19 cellular contexts compared by ENCODE assay signal in the genomic region with DNA sequence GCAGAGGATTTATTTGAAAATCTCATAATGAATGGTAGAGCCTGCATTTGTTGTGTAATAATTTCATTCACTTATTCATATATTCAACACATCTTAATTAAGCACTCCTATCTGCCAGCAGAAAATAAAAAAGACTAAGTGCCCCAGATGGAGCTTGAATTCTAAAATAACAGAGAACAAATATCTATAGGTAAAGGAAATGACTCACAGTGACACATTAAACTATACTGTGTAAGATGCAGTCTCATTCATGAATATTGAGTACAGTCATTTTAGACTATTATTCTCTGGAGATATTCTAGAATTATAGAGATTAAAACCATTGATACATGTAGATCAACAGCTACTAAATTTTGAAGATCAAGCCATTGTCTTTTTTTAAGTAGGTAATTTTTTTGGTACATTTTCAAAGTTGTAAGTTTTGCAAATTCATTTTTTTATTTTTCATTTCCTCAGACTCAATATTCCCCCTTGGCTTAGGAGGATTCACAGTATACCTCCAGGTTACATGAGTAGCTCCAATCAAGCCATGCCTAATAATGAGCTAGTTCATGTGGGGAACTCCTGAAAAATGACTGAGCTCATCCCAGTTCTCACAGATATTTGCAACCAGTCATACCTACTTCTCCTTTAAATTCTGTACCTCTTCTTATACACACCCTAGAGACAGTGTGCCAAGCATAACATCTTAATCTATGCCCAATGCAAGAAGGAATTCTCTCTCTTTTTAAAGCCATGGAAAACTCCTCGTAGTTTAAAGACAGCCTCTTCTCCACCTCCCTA.
"Had no signal": no experiment of that assay in that cellular context is flagged by ENCODE, and none has a peak within 500 bp of the region (broad histone marks: within the 10 kb centered on the region; RNA-seq: fewer than 3 reads in every experiment).

No MANE protein-coding gene starts in this region.

- H3K27ac ChIP-seq: body of pancreas, dorsolateral prefrontal cortex, gastroesophageal sphincter, hepatocyte, lower lobe of right lung, neural progenitor cell, ovary, sigmoid colon, upper lobe of left lung had no signal

- H3K27me3 ChIP-seq: body of pancreas, gastroesophageal sphincter, hepatocyte, neural progenitor cell, ovary, sigmoid colon, upper lobe of left lung had no signal

- DNase-seq: activated CD4-positive, alpha-beta T cell treated with anti-CD3 and anti-CD28 coated beads, Interleukin-2, amount 50 U/mL, for 1 hour; activated CD4-positive, CD25-positive, alpha-beta regulatory T cell; activated naive CD4-positive, alpha-beta T cell treated with anti-CD3 and anti-CD28 coated beads, Interleukin-2, amount 10 ng/mL, durations not matched to agents 7 days and 5 days; activated T-cell treated with anti-CD3 and anti-CD28 coated beads for 4 hours; body of pancreas; dorsolateral prefrontal cortex; lower lobe of right lung; midbrain; ovary; sigmoid colon; stimulated activated CD4-positive, alpha-beta T cell treated with anti-CD3 and anti-CD28 coated beads, Interleukin-2, amount 100 ng/mL, for 48 hours; stimulated activated CD8-positive, alpha-beta memory T cell treated with anti-CD3 and anti-CD28 coated beads, Interleukin-4, amount 100 ng/mL, for 48 hours; stimulated activated naive CD8-positive, alpha-beta T cell treated with anti-CD3 and anti-CD28 coated beads, Interleukin-15, Interleukin-2, amounts not matched to agents 100 U/mL and 50 U/mL, for 24 hours; T-helper 17 cell; upper lobe of left lung had no signal

- H3K36me3 ChIP-seq: gastroesophageal sphincter, lower lobe of right lung, ovary, sigmoid colon, upper lobe of left lung had no signal

- H3K9ac ChIP-seq: neural progenitor cell had no signal

- H3K4me1 ChIP-seq: gastroesophageal sphincter, lower lobe of right lung, sigmoid colon, upper lobe of left lung had no signal

- H2AFZ ChIP-seq: hepatocyte, neural progenitor cell had no signal

- H3K9me3 ChIP-seq: body of pancreas, gastroesophageal sphincter, lower lobe of right lung, ovary, sigmoid colon, upper lobe of left lung had no signal

- H3K79me2 ChIP-seq: hepatocyte had no signal

- ATAC-seq: activated T-helper 17 cell treated with anti-CD3 and anti-CD28 coated beads, Interleukin-2, amount 50 U/mL, for 72 hours; body of pancreas; gastroesophageal sphincter; lower lobe of right lung; stimulated activated naive CD8-positive, alpha-beta T cell treated with anti-CD3 and anti-CD28 coated beads, Interleukin-15, Interleukin-2, amounts not matched to agents 100 U/mL and 50 U/mL, for 24 hours; T-helper 17 cell had no signal

- H3K4me2 ChIP-seq: hepatocyte, neural progenitor cell had no signal

- H3K4me3 ChIP-seq: body of pancreas, dorsolateral prefrontal cortex, gastroesophageal sphincter, hepatocyte, lower lobe of right lung, neural progenitor cell, ovary, sigmoid colon, upper lobe of left lung had no signal
